ENCODE assay signal across 18 cellular contexts in genomic region chr15:85031086-85031943, GRCh38. TPM values are rescaled to one million over a fixed set of nuclear protein-coding genes. Genes with fewer than 3 reads are reported as not detected.
DNase-seq lines count a peak whose midpoint lies in the region; ATAC-seq and TF ChIP-seq lines count a peak whose summit lies in the region.
"Had no signal": no experiment of that assay in that cellular context is flagged by ENCODE, and none has a peak within 500 bp of the region (broad histone marks: within the 10 kb centered on the region; RNA-seq: fewer than 3 reads in every experiment).

No MANE protein-coding gene starts in this region.

- H2AFZ ChIP-seq in H9 (ENCODE audit: low read length) (no peak overlapping the region), MM.1S (ENCODE audit: low read length) (no peak overlapping the region)

- H2BK5ac ChIP-seq in H9 (ENCODE audit: insufficient read length, low read length): no peak overlapping the region

- peak overlapping the region; percentile 58 to 88 (median 81) for H3K4me3 Mint-ChIP-seq in CD4-positive, CD25-positive, alpha-beta regulatory T cell
- no peak overlapping the region for H3K4me3 Mint-ChIP-seq in H9
- H3K4me3 Mint-ChIP-seq: mesothelial cell of epicardium had no signal

- no peak for TF ChIP-seq POLR2A in body of pancreas (IDR thresholded peaks at IDR 0.05)

- peaks cover 2% of the 10 kb centered on the region for H3K79me1 ChIP-seq in H9 (ENCODE audit: insufficient read depth, low read depth, low read length, poor library complexity, severe bottlenecking)

- WGBS in H9 (ENCODE audit: extremely low coverage, insufficient read length, low lambda C conversion rate): no CpG with 5 or more reads among the region's 6 CpGs
- WGBS in body of pancreas, 2 donors: 42 to 62% methylated on average over 6 of the region's 6 CpGs

- peak overlapping the region; percentile 62 for H3K27ac ChIP-seq in CD4-positive, CD25-positive, alpha-beta regulatory T cell (ENCODE audit: insufficient read depth, low read length, poor library complexity, severe bottlenecking)
- H3K27ac ChIP-seq in H9 (ENCODE audit: insufficient read length, low read depth, low read length): no peak overlapping the region
- H3K27ac ChIP-seq in body of pancreas: peak overlapping the region; percentile 19 to 81 (median 67)
- no peak overlapping the region for H3K27ac ChIP-seq in MM.1S (ENCODE audit: low read length)
- H3K27ac ChIP-seq: vagina had no signal

- H2AK5ac ChIP-seq in H9 (ENCODE audit: insufficient read length, low read length): no peak overlapping the region

- H3F3A ChIP-seq in MM.1S (ENCODE audit: insufficient read depth, low read length): no peaks in the 10 kb centered on the region

- no peaks in the 10 kb centered on the region for H3K36me3 Mint-ChIP-seq in CD4-positive, CD25-positive, alpha-beta regulatory T cell
- no peaks in the 10 kb centered on the region for H3K36me3 Mint-ChIP-seq in H9 (ENCODE audit: insufficient read depth in 1 of 3, low read depth in 3 of 3)
- H3K36me3 Mint-ChIP-seq: mesothelial cell of epicardium had no signal

- DNase-seq in CD4-positive, CD25-positive, alpha-beta regulatory T cell: peak in 1 of 3 donors; percentile 36
- DNase-seq in H9 (no peak), body of pancreas (no peak), mucosa of descending colon (no peak), MM.1S (no peak), epidermal melanocyte (ENCODE audit: insufficient read length, low spot score) (no peak), GM10266 (ENCODE audit: extremely low spot score) (no peak), NCI-H345 treated with DMSO at 0.1 percent for 48 hours (lab: John Stamatoyannopoulos, UW; ENCODE audit: unreplicated experiment) (no peak)
- DNase-seq: activated CD4-positive, alpha-beta T cell treated with anti-CD3 and anti-CD28 coated beads, Interleukin-2, amount 50 U/mL, for 1 hour; activated naive CD4-positive, alpha-beta T cell treated with anti-CD3 and anti-CD28 coated beads, Interleukin-2, amount 50 U/mL, for 16 hours; BE2C; KBM-7; NCI-H1436; NCI-H510A treated with DMSO at 0.1 percent for 48 hours; posterior cingulate gyrus; stimulated activated CD4-positive, alpha-beta T cell treated with anti-CD3 and anti-CD28 coated beads, Interleukin-15, amount 100 ng/mL, for 24 hours had no signal

- H3K4me2 ChIP-seq in H9 (ENCODE audit: insufficient read depth, insufficient read length, low read length): no peak overlapping the region
- H3K4me2 ChIP-seq in MM.1S (ENCODE audit: low read depth, low read length): no peak overlapping the region

- H4K5ac ChIP-seq in H9 (ENCODE audit: insufficient read length, low read depth, low read length): no peak overlapping the region

- peaks cover 44 to 70% (median 62%) of the 10 kb centered on the region in 4 donors for H3K4me1 Mint-ChIP-seq in CD4-positive, CD25-positive, alpha-beta regulatory T cell
- peaks cover 29 to 47% of the 10 kb centered on the region in 2 experiments for H3K4me1 Mint-ChIP-seq in H9

- H3K27ac Mint-ChIP-seq in CD4-positive, CD25-positive, alpha-beta regulatory T cell: peak overlapping the region; percentile 89 to 99 (median 95)
- peak overlapping the region in 1 of 3 experiments; percentile 23; a peak in 2 of 7 replicates for H3K27ac Mint-ChIP-seq in H9

- peak overlapping the region; percentile 53 for H3K4me3 ChIP-seq in CD4-positive, CD25-positive, alpha-beta regulatory T cell (ENCODE audit: low read depth, low read length)
- H3K4me3 ChIP-seq in body of pancreas (no peak overlapping the region), mucosa of descending colon (no peak overlapping the region), MM.1S (ENCODE audit: low read length) (no peak overlapping the region)
- H3K4me3 ChIP-seq: vagina had no signal

- no peaks in the 10 kb centered on the region for H3K27me3 ChIP-seq in CD4-positive, CD25-positive, alpha-beta regulatory T cell (ENCODE audit: control insufficient read depth, insufficient read depth, low read length)
- H3K27me3 ChIP-seq in H9 (ENCODE audit: insufficient read depth, low read length): no peaks in the 10 kb centered on the region
- H3K27me3 ChIP-seq in body of pancreas: no peaks in the 10 kb centered on the region
- H3K27me3 ChIP-seq in MM.1S (replicated peaks; ENCODE audit: insufficient read depth, low read length): no peaks in the 10 kb centered on the region
- H3K27me3 ChIP-seq: BE2C, vagina had no signal

- TF ChIP-seq CTCF in H9 (conservative IDR thresholded peaks at IDR 0.05) (no peak), body of pancreas (IDR thresholded peaks at IDR 0.05) (no peak), mucosa of descending colon (IDR thresholded peaks at IDR 0.05) (no peak), MM.1S (IDR thresholded peaks at IDR 0.05; ENCODE audit: low read length) (no peak), GM10266 (IDR thresholded peaks at IDR 0.05; ENCODE audit: control insufficient read depth, insufficient read depth, low read depth, missing control alignments) (no peak)

- no peak overlapping the region for H3T11ph ChIP-seq in H9 (ENCODE audit: low read length)

- H4K20me1 ChIP-seq in H9 (ENCODE audit: control insufficient read depth, insufficient read depth, insufficient read length) (no peaks in the 10 kb centered on the region), MM.1S (ENCODE audit: insufficient read depth, low read length) (no peaks in the 10 kb centered on the region)

- H3K9me3 Mint-ChIP-seq in CD4-positive, CD25-positive, alpha-beta regulatory T cell: no peaks in the 10 kb centered on the region
- H3K9me3 Mint-ChIP-seq in H9: no peaks in the 10 kb centered on the region
- H3K9me3 Mint-ChIP-seq: mesothelial cell of epicardium had no signal

- intact Hi-C loops in body of pancreas (cut with DNase I) (no loop called here), mucosa of descending colon (cut with DNase I, micrococcal nuclease) (no loop called here)

- H3K56ac ChIP-seq in H9 (ENCODE audit: insufficient read length, low read depth, low read length): no peak overlapping the region

- no peaks in the 10 kb centered on the region for H3K9me2 ChIP-seq in MM.1S (replicated peaks; ENCODE audit: insufficient read depth, low read length)

- H3K23me2 ChIP-seq in H9 (ENCODE audit: insufficient read length, low read depth, low read length, poor library complexity, severe bottlenecking): no peaks in the 10 kb centered on the region

- peak; percentile 59 to 63 for ATAC-seq in CD4-positive, CD25-positive, alpha-beta regulatory T cell (ENCODE audit: low read depth in 2 of 2)
- ATAC-seq in body of pancreas: no peak
- ATAC-seq in mucosa of descending colon: peak; percentile 54

- no peaks in the 10 kb centered on the region for H3K27me3 Mint-ChIP-seq in CD4-positive, CD25-positive, alpha-beta regulatory T cell
- H3K27me3 Mint-ChIP-seq in H9 (ENCODE audit: low read depth): 0 out of 2 replicates have a peak, but pooled peaks cover 2% of the 10 kb centered on the region

- no peak overlapping the region; the same call in 1 of the 2 replicates for H3K14ac ChIP-seq in H9 (ENCODE audit: insufficient read depth, low read length)

- H2BK120ac ChIP-seq in H9 (ENCODE audit: low read depth, low read length, poor library complexity, severe bottlenecking): no peak overlapping the region

- H2BK12ac ChIP-seq in H9 (ENCODE audit: insufficient read length, low read depth, low read length): peak overlapping the region; percentile 65

- no peak overlapping the region for H4K91ac ChIP-seq in H9 (ENCODE audit: insufficient read length, low read depth, low read length)

- H3K4me1 ChIP-seq in CD4-positive, CD25-positive, alpha-beta regulatory T cell (ENCODE audit: control insufficient read depth, insufficient read depth, low read length, poor library complexity, severe bottlenecking): peaks cover 54% of the 10 kb centered on the region
- H3K4me1 ChIP-seq in H9 (ENCODE audit: insufficient read depth, low read length) (peaks cover 8% of the 10 kb centered on the region; the same call in 1 of the 2 replicates), body of pancreas (peaks cover 73% of the 10 kb centered on the region), mucosa of descending colon (ENCODE audit: low read depth) (peaks cover 67% of the 10 kb centered on the region), MM.1S (ENCODE audit: low read length) (peaks cover 13% of the 10 kb centered on the region)

- no peak overlapping the region for H2BK20ac ChIP-seq in H9 (ENCODE audit: low read depth, low read length, poor library complexity, severe bottlenecking)

- no peak overlapping the region for H3K4ac ChIP-seq in H9 (ENCODE audit: low read depth, low read length)

- no peak overlapping the region for H2BK15ac ChIP-seq in H9 (ENCODE audit: low read depth, low read length)

- H3K9ac ChIP-seq in H9 (ENCODE audit: extremely low read depth, insufficient read length, low read length) (no peak overlapping the region), MM.1S (ENCODE audit: low read length) (no peak overlapping the region)

- no peaks in the 10 kb centered on the region; the same call in 1 of the 2 replicates for H3K79me2 ChIP-seq in H9 (ENCODE audit: insufficient read depth, low read length)
- H3K79me2 ChIP-seq in MM.1S (ENCODE audit: low read length): 0 out of 2 replicates have a peak, but pooled peaks cover under 1% of the 10 kb centered on the region

- no peak overlapping the region for H4K8ac ChIP-seq in H9 (replicated peaks; ENCODE audit: insufficient read length, low read depth, low read length)

- no peaks in the 10 kb centered on the region for H3K36me3 ChIP-seq in CD4-positive, CD25-positive, alpha-beta regulatory T cell (ENCODE audit: control insufficient read depth, insufficient read depth, low read length)
- no peaks in the 10 kb centered on the region for H3K36me3 ChIP-seq in body of pancreas (replicated peaks in 1 of 2; ENCODE audit: insufficient read depth in 1 of 2, low read depth in 2 of 2)
- no peaks in the 10 kb centered on the region for H3K36me3 ChIP-seq in mucosa of descending colon (ENCODE audit: low read depth)
- no peaks in the 10 kb centered on the region for H3K36me3 ChIP-seq in MM.1S (replicated peaks; ENCODE audit: insufficient read depth, low read length)
- H3K36me3 ChIP-seq: BE2C, vagina had no signal

- H3K23ac ChIP-seq in H9 (ENCODE audit: insufficient read length, low read depth, low read length): no peak overlapping the region

- H3K18ac ChIP-seq in H9 (ENCODE audit: insufficient read length, low read depth, low read length): no peak overlapping the region

- no peaks in the 10 kb centered on the region for H3K9me3 ChIP-seq in CD4-positive, CD25-positive, alpha-beta regulatory T cell (ENCODE audit: control insufficient read depth in 2 of 2, low read length in 2 of 2)
- H3K9me3 ChIP-seq in H9 (ENCODE audit: control insufficient read depth, low read depth, low read length) (no peaks in the 10 kb centered on the region), body of pancreas (no peaks in the 10 kb centered on the region), mucosa of descending colon (no peaks in the 10 kb centered on the region), MM.1S (replicated peaks; ENCODE audit: insufficient read depth, low read length) (no peaks in the 10 kb centered on the region)
- H3K9me3 ChIP-seq: BE2C, vagina had no signal

RNA-seq across cellular contexts. Expression of gene PDE8A, which starts 49.7 kb away (rescaled TPM):
- 28.9 TPM for total RNA-seq in CD4-positive, CD25-positive, alpha-beta regulatory T cell
- polyA plus RNA-seq in CD4-positive, CD25-positive, alpha-beta regulatory T cell: 1 to 10 TPM; 2.0 to 4.9 (median 4.1) TPM
- total RNA-seq in H9 (2021) (7.5 and 9.3 TPM in 2 replicates), body of pancreas (10 to 100 TPM; 34.2 to 50.1 TPM), mucosa of descending colon (100 to 1,000 TPM in 1 of 3 donors, 10 to 100 TPM in 2; 79.7 to 117 (median 98.3) TPM)

Comparison
In these comparisons a context has a peak if more than half of its experiments do, and no peak if none do; other contexts are left out.
1. H3K27ac ChIP-seq: peak in CD4-positive, CD25-positive, alpha-beta regulatory T cell (single experiment) and body of pancreas (4 of 4); none in H9 (single experiment) and MM.1S (single experiment).
2. H3K4me3 Mint-ChIP-seq: peak in CD4-positive, CD25-positive, alpha-beta regulatory T cell (4 of 4); none in H9 (0 of 2).